In the genomic region with DNA sequence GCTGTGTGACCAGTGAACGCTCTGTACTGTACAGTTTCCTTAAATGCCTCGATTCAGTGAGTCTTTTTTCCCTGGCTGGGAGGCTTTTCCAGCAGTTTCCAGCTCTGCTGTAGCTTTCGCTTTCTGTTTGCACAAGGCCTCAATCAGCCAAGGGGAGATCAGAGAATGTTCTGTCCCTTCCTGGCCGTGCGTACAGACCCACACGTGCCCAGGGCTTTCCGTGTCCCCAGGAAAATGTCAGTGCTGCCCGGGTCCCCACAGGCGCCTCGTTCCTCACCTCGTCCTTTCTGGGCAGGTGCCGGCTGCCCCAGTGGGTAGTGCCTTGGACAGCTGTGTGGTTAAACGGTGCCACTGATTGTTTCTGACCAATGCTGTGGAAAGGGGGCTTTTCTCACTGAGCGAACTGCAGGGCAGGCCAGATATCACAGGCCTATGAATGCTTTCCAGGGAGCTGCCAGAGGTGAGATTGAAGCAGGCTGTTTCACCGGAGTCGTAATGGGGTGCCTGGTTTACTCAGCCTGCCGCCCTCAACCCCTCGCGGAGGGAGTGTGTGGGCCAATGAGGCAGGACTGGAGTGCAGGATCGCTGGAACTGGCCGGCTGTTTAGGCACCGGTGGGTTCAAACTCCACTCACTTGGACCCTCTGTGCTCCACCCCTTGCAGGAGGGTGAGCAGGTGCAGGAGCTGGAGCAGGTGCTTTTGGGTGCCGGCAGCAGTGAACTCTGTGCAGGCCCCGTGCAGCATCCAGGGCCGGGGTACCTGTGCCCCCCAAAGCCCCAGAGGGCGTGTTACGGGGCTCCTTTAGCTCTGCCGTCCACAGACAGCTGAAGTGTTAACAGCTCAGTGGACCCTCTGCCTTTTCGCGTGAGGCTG, we compare ENCODE assay signal across 12 cellular contexts. TPM values are rescaled to one million over a fixed set of nuclear protein-coding genes. Genes with fewer than 3 reads are reported as not detected.
DNase-seq lines count a peak whose midpoint lies in the region; ATAC-seq, FAIRE-seq and TF ChIP-seq lines count a peak whose summit lies in the region.
"Had no signal": no experiment of that assay in that cellular context is flagged by ENCODE, and none has a peak within 500 bp of the region (broad histone marks: within the 10 kb centered on the region; RNA-seq: fewer than 3 reads in every experiment).

No MANE protein-coding gene starts in this region.

- TF ChIP-seq CTCF in BJ (IDR thresholded peaks at IDR 0.05; ENCODE audit: insufficient read depth, low read depth, low read length) (no peak), HFFc6 (IDR thresholded peaks at IDR 0.05) (no peak), epithelial cell of proximal tubule (conservative IDR thresholded peaks at IDR 0.05; ENCODE audit: low read depth, low read length) (no peak), ovary (IDR thresholded peaks at IDR 0.05) (no peak)

- H3K4me3 ChIP-seq in BJ (ENCODE audit: low read depth, low read length) (peak overlapping the region; percentile 9), epithelial cell of proximal tubule (ENCODE audit: low read depth, low read length) (peak overlapping the region; percentile 44), ovary (no peak overlapping the region)
- H3K4me3 ChIP-seq: neural progenitor cell had no signal

- TF ChIP-seq EP300 in ovary (IDR thresholded peaks at IDR 0.05), result no peak

- CTCF ChIA-PET in BJ (lab: Yijun Ruan, JAX), result interaction anchor here (1.0 to 1.8 kb wide), 2 partner anchors 10 to 27 kb away, joined by 3 to 7 read pairs; no protein-coding TSS in a partner anchor

- intact Hi-C loops in ovary (cut with DNase I), result no loop called here

- H3K27ac ChIP-seq in ovary, result peak overlapping the region; percentile 16 to 76
- H3K27ac ChIP-seq: neural progenitor cell had no signal

- H3K27ac Mint-ChIP-seq in HFFc6, result peak overlapping the region; percentile 8
- H3K27ac Mint-ChIP-seq: neural progenitor cell had no signal

- H3K4me1 ChIP-seq in ovary (ENCODE audit: insufficient read depth), result peaks cover 8% of the 10 kb centered on the region
- H3K4me1 ChIP-seq: neural progenitor cell had no signal

- DNase-seq in BJ (ENCODE audit: low read depth) (no peak), HFFc6 (no peak), epithelial cell of proximal tubule (ENCODE audit: low read depth) (no peak), ovary (peak in 2 of 5 donors; percentile 53 to 54), HTR-8/SVneo (ENCODE audit: insufficient read length, low spot score) (no peak), germinal center (ENCODE audit: low spot score) (no peak)
- no peak for DNase-seq in activated effector memory CD4-positive, alpha-beta T cell treated with anti-CD3 and anti-CD28 coated beads, Interleukin-2, amount 50 U/mL, for 16 hours
- DNase-seq: activated T-cell treated with anti-CD3 and anti-CD28 coated beads, Interleukin-2, amount 50 U/mL, for 4 hours; DMS 273 treated with DMSO at 0.1 percent for 48 hours; islet precursor cell had no signal

- no peak overlapping the region; the same call in 1 of the 2 replicates for H3K4me3 Mint-ChIP-seq in HFFc6
- H3K4me3 Mint-ChIP-seq: activated T-cell treated with anti-CD3 and anti-CD28 coated beads, Interleukin-2, amount 50 U/mL, for 4 hours; neural progenitor cell had no signal

- WGBS in ovary, 3 donors, result 48 to 77% (median 59%) methylated on average over 29 to 30 of the region's 30 CpGs

- peaks cover 0 to 4% of the 10 kb centered on the region in 2 donors for H3K9me3 ChIP-seq in ovary

- H3K27me3 Mint-ChIP-seq in HFFc6 (ENCODE audit: insufficient read depth), result peaks cover 16% of the 10 kb centered on the region

- POLR2A ChIA-PET in BJ (lab: Charles Lee), result no interaction called here

- no peak for ATAC-seq in HG03521 (IDR thresholded peaks at IDR 0.05; ENCODE audit: unreplicated experiment)
- ATAC-seq: activated T-cell treated with anti-CD3 and anti-CD28 coated beads, Interleukin-2, amount 50 U/mL, for 4 hours had no signal

- peaks cover 15% of the 10 kb centered on the region for H3K36me3 ChIP-seq in BJ (ENCODE audit: control insufficient read depth, insufficient read depth, low read length)
- no peaks in the 10 kb centered on the region for H3K36me3 ChIP-seq in ovary
- H3K36me3 ChIP-seq: neural progenitor cell had no signal

- peaks cover 10% of the 10 kb centered on the region for H3K4me1 Mint-ChIP-seq in HFFc6 (ENCODE audit: low read depth)

- H3K27me3 ChIP-seq in BJ (ENCODE audit: control insufficient read depth, insufficient read depth, low read length) (no peaks in the 10 kb centered on the region), ovary (no peaks in the 10 kb centered on the region)

- FAIRE-seq in HTR-8/SVneo (lab: Jason Lieb, UNC), result no peak

- peaks cover 6% of the 10 kb centered on the region for H3K36me3 Mint-ChIP-seq in HFFc6 (ENCODE audit: low read depth)

- peaks cover 7% of the 10 kb centered on the region; the same call in 1 of the 2 replicates for H3K9me3 Mint-ChIP-seq in HFFc6
- H3K9me3 Mint-ChIP-seq: activated T-cell treated with anti-CD3 and anti-CD28 coated beads, Interleukin-2, amount 50 U/mL, for 4 hours had no signal

- no peak for TF ChIP-seq POLR2A in ovary (IDR thresholded peaks at IDR 0.05)

RNA-seq across cellular contexts. Expression of gene ZNF778, which starts 44.4 kb away (rescaled TPM):
- polyA plus RNA-seq in BJ (2011; rRNA removed), result 5.5 and 5.9 TPM in 2 replicates
- 4.1 and 6.3 TPM in 2 replicates for polyA minus RNA-seq in BJ (2011; rRNA and poly(A)+ RNA removed)
- total RNA-seq in HFFc6 (2021; fragmentation: NEBNext Ultra II Directional; extraction: Animal tissue kit (Norgen Biotek cat#: 25700)), result 1 to 10 TPM; 6.8 to 8.1 (median 7.5) TPM
- 3.7 and 6.2 TPM in 2 replicates for total RNA-seq in epithelial cell of proximal tubule
- total RNA-seq in ovary, result 10 to 100 TPM in 3 of 7 donors, 1 to 10 TPM in 4; 7.8 to 71.9 (median 8.4) TPM
- 1 to 10 TPM; 1.8 to 5.0 TPM for polyA plus RNA-seq in ovary
